1 cellular context compared by ENCODE assay signal in the genomic region with DNA sequence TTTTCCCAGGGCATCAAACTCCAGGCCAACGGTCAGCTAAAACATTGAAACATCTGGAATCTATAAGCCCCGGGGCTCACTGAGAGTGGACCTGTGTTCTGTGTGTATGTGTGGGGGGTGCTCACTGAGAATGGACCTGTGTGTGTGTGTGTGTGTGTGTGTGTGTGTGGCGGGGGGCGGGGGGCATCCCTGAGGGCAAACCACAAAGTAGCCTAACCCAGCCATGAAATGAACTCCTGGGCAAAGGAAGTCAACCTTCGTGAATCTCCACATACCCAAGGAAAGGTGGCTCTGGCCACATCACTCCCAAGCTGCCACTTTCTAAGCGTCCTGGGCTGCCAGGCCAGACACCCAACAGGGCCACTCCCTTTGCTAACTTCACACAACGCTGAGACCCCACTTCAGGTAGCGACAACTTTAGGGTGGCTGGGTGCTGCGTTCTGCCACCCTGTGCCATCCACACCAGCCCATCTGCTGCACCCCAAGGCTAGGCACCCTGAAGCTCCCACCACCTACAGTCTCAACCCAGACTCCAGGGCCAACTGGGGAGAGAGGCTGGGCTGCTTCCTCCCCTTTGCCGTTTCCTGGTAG.
A peak's percentile ranks its signal among the peaks of the same experiment; 100 is the strongest.
TF ChIP-seq lines count a peak whose summit lies in the region.

No MANE protein-coding gene starts in this region.

TF ChIP-seq in HEK293, 187 proteins besides CTCF, POLR2A, EP300 and RAD21:
- TF ChIP-seq, protein P1, sequence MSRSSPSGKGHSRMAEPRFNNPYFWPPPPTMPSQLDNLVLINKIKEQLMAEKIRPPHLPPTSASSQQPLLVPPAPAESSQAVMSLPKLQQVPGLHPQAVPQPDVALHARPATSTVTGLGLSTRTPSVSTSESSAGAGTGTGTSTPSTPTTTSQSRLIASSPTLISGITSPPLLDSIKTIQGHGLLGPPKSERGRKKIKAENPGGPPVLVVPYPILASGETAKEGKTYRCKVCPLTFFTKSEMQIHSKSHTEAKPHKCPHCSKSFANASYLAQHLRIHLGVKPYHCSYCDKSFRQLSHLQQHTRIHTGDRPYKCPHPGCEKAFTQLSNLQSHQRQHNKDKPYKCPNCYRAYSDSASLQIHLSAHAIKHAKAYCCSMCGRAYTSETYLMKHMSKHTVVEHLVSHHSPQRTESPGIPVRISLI (tag by site-specific recombination; IDR thresholded peaks at IDR 0.05) = no peak
- TF ChIP-seq KLF8 (tag by site-specific recombination; IDR thresholded peaks at IDR 0.05) = no peak
- peak; percentile 63; the same call in 1 of the 2 replicates for TF ChIP-seq ZSCAN4 (tag by site-specific recombination; IDR thresholded peaks at IDR 0.05)
- no peak for TF ChIP-seq TRIM28 (IDR thresholded peaks at IDR 0.05; ENCODE audit: borderline replicate concordance, low read length)
- no peak for TF ChIP-seq ZNF391 (tag by site-specific recombination; IDR thresholded peaks at IDR 0.05; ENCODE audit: borderline replicate concordance, low read depth)
- no peak for TF ChIP-seq PRDM4 (tag by site-specific recombination; IDR thresholded peaks at IDR 0.05)
- TF ChIP-seq ZNF398 (tag by site-specific recombination; IDR thresholded peaks at IDR 0.05) = 0 out of 2 replicates have a peak, but pooled peaks have one; percentile 7
- TF ChIP-seq ZNF571 (tag by site-specific recombination; IDR thresholded peaks at IDR 0.05) = no peak
- no peak for TF ChIP-seq FEZF1 (tag by site-specific recombination; IDR thresholded peaks at IDR 0.05)
- no peak for TF ChIP-seq ZNF169 (tag by site-specific recombination; IDR thresholded peaks at IDR 0.05)
- TF ChIP-seq, protein P2, sequence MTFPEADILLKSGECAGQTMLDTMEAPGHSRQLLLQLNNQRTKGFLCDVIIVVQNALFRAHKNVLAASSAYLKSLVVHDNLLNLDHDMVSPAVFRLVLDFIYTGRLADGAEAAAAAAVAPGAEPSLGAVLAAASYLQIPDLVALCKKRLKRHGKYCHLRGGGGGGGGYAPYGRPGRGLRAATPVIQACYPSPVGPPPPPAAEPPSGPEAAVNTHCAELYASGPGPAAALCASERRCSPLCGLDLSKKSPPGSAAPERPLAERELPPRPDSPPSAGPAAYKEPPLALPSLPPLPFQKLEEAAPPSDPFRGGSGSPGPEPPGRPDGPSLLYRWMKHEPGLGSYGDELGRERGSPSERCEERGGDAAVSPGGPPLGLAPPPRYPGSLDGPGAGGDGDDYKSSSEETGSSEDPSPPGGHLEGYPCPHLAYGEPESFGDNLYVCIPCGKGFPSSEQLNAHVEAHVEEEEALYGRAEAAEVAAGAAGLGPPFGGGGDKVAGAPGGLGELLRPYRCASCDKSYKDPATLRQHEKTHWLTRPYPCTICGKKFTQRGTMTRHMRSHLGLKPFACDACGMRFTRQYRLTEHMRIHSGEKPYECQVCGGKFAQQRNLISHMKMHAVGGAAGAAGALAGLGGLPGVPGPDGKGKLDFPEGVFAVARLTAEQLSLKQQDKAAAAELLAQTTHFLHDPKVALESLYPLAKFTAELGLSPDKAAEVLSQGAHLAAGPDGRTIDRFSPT (tag by site-specific recombination; IDR thresholded peaks at IDR 0.05) = 0 out of 2 replicates have a peak, but pooled peaks have one; percentile 51
- no peak for TF ChIP-seq PRDM2 (tag by site-specific recombination; IDR thresholded peaks at IDR 0.05; ENCODE audit: borderline replicate concordance)
- TF ChIP-seq ZNF239 (tag by site-specific recombination; IDR thresholded peaks at IDR 0.05) = no peak
